Comparison of ENCODE assay signal across 8 cellular contexts in genomic region chr17:5439446-5439764, GRCh38. TPM values are rescaled to one million over a fixed set of nuclear protein-coding genes. Genes with fewer than 3 reads are reported as not detected.
DNase-seq lines count a peak whose midpoint lies in the region; ATAC-seq, FAIRE-seq and TF ChIP-seq lines count a peak whose summit lies in the region.

No MANE protein-coding gene starts in this region.

- TF ChIP-seq CTCF in 22Rv1 (IDR thresholded peaks at IDR 0.05) (no peak), K562 (IDR thresholded peaks at IDR 0.05 in 2 of 3, conservative IDR thresholded peaks at IDR 0.05 in 1 of 3; ENCODE audit: insufficient read depth in 2 of 3, low read depth in 1 of 3, low read length in 3 of 3) (no peak)

- no peaks in the 10 kb centered on the region for H3K9me1 ChIP-seq in K562 (ENCODE audit: control insufficient read depth, insufficient read depth, low read length)

- POLR2A ChIA-PET in K562 (lab: Yijun Ruan, JAX): interaction anchor here (0.7 to 1.5 kb wide), 7 partner anchors 17 to 62 kb away, joined by 3 to 8 read pairs (median 4); partner anchors contain the start of genes DHX33 and NUP88

- no peaks in the 10 kb centered on the region for H3K27me3 ChIP-seq in K562 (ENCODE audit: control insufficient read depth in 2 of 2, insufficient read depth in 2 of 2, low read length in 2 of 2)
- no peaks in the 10 kb centered on the region for H3K27me3 ChIP-seq in muscle layer of colon (ENCODE audit: control insufficient read depth in 1 of 2, insufficient read depth in 2 of 2, low read length in 2 of 2)

- no peak for FAIRE-seq in K562 (lab: Jason Lieb, UNC)

- no CpG with 5 or more reads among the region's 1 CpG for WGBS in K562 (ENCODE audit: insufficient coverage, low coverage, missing lambda C conversion rate)

- ATAC-seq in HG03135 (IDR thresholded peaks at IDR 0.05; ENCODE audit: unreplicated experiment) (peak; percentile 4), K562 (no peak; the same call in 2 of the 3 replicates), GM21723 (IDR thresholded peaks at IDR 0.05; ENCODE audit: unreplicated experiment) (no peak), HG02852 (IDR thresholded peaks at IDR 0.05; ENCODE audit: unreplicated experiment) (no peak)

- H3K79me2 ChIP-seq in K562 (ENCODE audit: control insufficient read depth, insufficient read depth, low read length): peaks cover 45% of the 10 kb centered on the region

- no peaks in the 10 kb centered on the region for H4K20me1 ChIP-seq in K562 (replicated peaks; ENCODE audit: control insufficient read depth, insufficient read depth, low read length)

- no TSS peak for BruUV-seq in K562 (replicated peaks; lab: Mats Ljungman, UMichigan)

- no peaks in the 10 kb centered on the region for H3K9me3 ChIP-seq in K562 (replicated peaks; ENCODE audit: control insufficient read depth, insufficient read depth, low read depth, low read length)
- H3K9me3 ChIP-seq in muscle layer of colon (ENCODE audit: low read length): no peaks in the 10 kb centered on the region

- H3K4me1 ChIP-seq in K562 (replicated peaks in 1 of 2; ENCODE audit: control insufficient read depth in 2 of 2, insufficient read depth in 2 of 2, low read length in 2 of 2) (peaks cover 8 to 12% of the 10 kb centered on the region in 2 experiments; a peak in 4 of 5 replicates), muscle layer of colon (ENCODE audit: insufficient read depth, low read length) (peaks cover 14% of the 10 kb centered on the region)

- no peak for DNase-seq in K562 (ENCODE audit: extremely low read depth in 1 of 4, low spot score in 3 of 4)
- no peak for DNase-seq in OCI-M2 (lab: John Stamatoyannopoulos, UW; ENCODE audit: unreplicated experiment)
- DNase-seq in NAMALWA (ENCODE audit: low spot score): no peak

- no peak for TF ChIP-seq RAD21 in K562 (CRISPR knock-in tag; conservative IDR thresholded peaks at IDR 0.05 in 1 of 2, IDR thresholded peaks at IDR 0.05 in 1 of 2)

- peak overlapping the region; percentile 89 for H2AFZ ChIP-seq in K562 (ENCODE audit: low read depth, low read length)

- intact Hi-C loops in K562 (cut with micrococcal nuclease): loop anchor here (1.0 to 5.0 kb wide), 2 partner anchors 190 to 242 kb away; no protein-coding TSS in a partner anchor

- H3K4me3 ChIP-seq in K562 (peak overlapping the region; percentile 94; the same call in 1 of the 2 replicates), muscle layer of colon (ENCODE audit: low read depth in 1 of 2, low read length in 2 of 2) (peak overlapping the region; percentile 70 to 89)

- H3K36me3 ChIP-seq in K562 (ENCODE audit: control insufficient read depth, insufficient read depth, low read length): peaks cover 56% of the 10 kb centered on the region
- peaks cover 33% of the 10 kb centered on the region for H3K36me3 ChIP-seq in muscle layer of colon (ENCODE audit: insufficient read depth, low read length)

- TF ChIP-seq EP300 in K562 (IDR thresholded peaks at IDR 0.05; ENCODE audit: low read length): no peak

- peak overlapping the region; percentile 51 to 97; a peak in 2 of 4 replicates for H3K9ac ChIP-seq in K562 (ENCODE audit: insufficient read depth in 1 of 2, low read depth in 2 of 2, low read length in 2 of 2)
- H3K9ac ChIP-seq in muscle layer of colon (ENCODE audit: low read length): peak overlapping the region; percentile 57

- CTCF ChIA-PET in K562 (lab: Yijun Ruan, JAX; ENCODE audit: low intra/inter-chr PET ratio): interaction anchor here (0.5 to 2.0 kb wide), 2 partner anchors 46 to 190 kb away, joined by 3 to 9 read pairs; no protein-coding TSS in a partner anchor

- in situ Hi-C loops in K562 (cut with MboI): no loop called here

- TF ChIP-seq POLR2A in K562 (conservative IDR thresholded peaks at IDR 0.05): no peak

- H3K27ac ChIP-seq in 22Rv1: peak overlapping the region; percentile 74
- H3K27ac ChIP-seq in K562 (ENCODE audit: extremely low read depth, low read depth, low read length): peak overlapping the region; percentile 66
- peak overlapping the region; percentile 78 for H3K27ac ChIP-seq in muscle layer of colon (ENCODE audit: low read depth, low read length)

- H3K4me2 ChIP-seq in K562 (ENCODE audit: insufficient read depth, low read length): peak overlapping the region; percentile 76

RNA-seq across cellular contexts. Expression of gene C1QBP, which starts 0.5 kb away (rescaled TPM):
- total RNA-seq in K562 (2011; cell fraction: chromatin; rRNA removed; ENCODE audit: low replicate concordance): 53.8 and 58.8 TPM in 2 replicates
- total RNA-seq in K562 (2011; cell fraction: nucleolus; rRNA removed): 54.0 and 57.5 TPM in 2 replicates
- 80.1 and 85.1 TPM in 2 replicates for total RNA-seq in K562 (2011; cell fraction: nucleoplasm; rRNA removed)
- 383 and 419 TPM in 2 replicates for total RNA-seq in K562 (2014; rRNA removed)
- 625 and 715 TPM in 2 replicates for total RNA-seq in K562 (2014; rRNA removed; fragmentation: Illumina TruSeq; extraction: Trizol)
- 633 and 665 TPM in 2 replicates for total RNA-seq in K562 (2015; rRNA removed; fragmentation: Illumina TruSeq; extraction: Trizol)
- 414 and 433 TPM in 2 replicates for total RNA-seq in K562 (2021)
- polyA plus RNA-seq in K562 (2011; rRNA removed): 209 and 398 TPM in 2 replicates
- 186 and 265 TPM in 2 replicates for polyA plus RNA-seq in K562 (2011; cell fraction: cytosol; rRNA removed)
- 70.9 and 132 TPM in 2 replicates for polyA plus RNA-seq in K562 (2011; cell fraction: nucleus; rRNA removed)
- 238 and 392 TPM in 2 replicates for polyA plus RNA-seq in K562 (2012)
- polyA plus RNA-seq in K562 (2014; fragmentation: Illumina TruSeq; extraction: Trizol): 490 and 582 TPM in 2 replicates
- polyA plus RNA-seq in K562 (2014; fragmentation: Nextera tagmentation; extraction: Ambion mirVana): 100 to 1,000 TPM in 1 of 2 experiments, 10 to 100 TPM in 1; 90.7 to 107 TPM
- polyA plus RNA-seq in K562 (2014; rRNA removed): 367 and 377 TPM in 2 replicates
- 327 and 403 TPM in 2 replicates for polyA minus RNA-seq in K562 (2011; rRNA and poly(A)+ RNA removed)
- polyA minus RNA-seq in K562 (2011; cell fraction: cytosol; rRNA and poly(A)+ RNA removed): 186 and 189 TPM in 2 replicates
- 23.4 and 48.8 TPM in 2 replicates for polyA minus RNA-seq in K562 (2011; cell fraction: nucleus; rRNA and poly(A)+ RNA removed)

RNA-seq across cellular contexts. Expression of gene RPAIN, which starts 19.4 kb away (rescaled TPM):
- 74.4 and 86.5 TPM in 2 replicates for total RNA-seq in K562 (2011; cell fraction: chromatin; rRNA removed; ENCODE audit: low replicate concordance)
- 54.0 and 60.7 TPM in 2 replicates for total RNA-seq in K562 (2011; cell fraction: nucleolus; rRNA removed)
- 79.5 and 101 TPM in 2 replicates for total RNA-seq in K562 (2011; cell fraction: nucleoplasm; rRNA removed)
- total RNA-seq in K562 (2014; rRNA removed): 40.2 and 48.4 TPM in 2 replicates
- total RNA-seq in K562 (2014; rRNA removed; fragmentation: Illumina TruSeq; extraction: Trizol): 37.2 and 38.5 TPM in 2 replicates
- 41.2 and 43.8 TPM in 2 replicates for total RNA-seq in K562 (2015; rRNA removed; fragmentation: Illumina TruSeq; extraction: Trizol)
- total RNA-seq in K562 (2021): 23.5 and 29.6 TPM in 2 replicates
- polyA plus RNA-seq in K562 (2011; rRNA removed): 37.7 and 41.6 TPM in 2 replicates
- polyA plus RNA-seq in K562 (2011; cell fraction: cytosol; rRNA removed): 12.4 and 26.1 TPM in 2 replicates
- 48.5 and 59.6 TPM in 2 replicates for polyA plus RNA-seq in K562 (2011; cell fraction: nucleus; rRNA removed)
- 21.7 and 24.4 TPM in 2 replicates for polyA plus RNA-seq in K562 (2012)
- 27.3 and 29.8 TPM in 2 replicates for polyA plus RNA-seq in K562 (2014; fragmentation: Illumina TruSeq; extraction: Trizol)
- polyA plus RNA-seq in K562 (2014; fragmentation: Nextera tagmentation; extraction: Ambion mirVana): 10 to 100 TPM; 62.0 to 63.7 TPM
- 34.3 and 41.2 TPM in 2 replicates for polyA plus RNA-seq in K562 (2014; rRNA removed)
- 26.6 and 27.9 TPM in 2 replicates for polyA minus RNA-seq in K562 (2011; rRNA and poly(A)+ RNA removed)
- polyA minus RNA-seq in K562 (2011; cell fraction: cytosol; rRNA and poly(A)+ RNA removed): 9.9 and 10.1 TPM in 2 replicates
- polyA minus RNA-seq in K562 (2011; cell fraction: nucleus; rRNA and poly(A)+ RNA removed): 19.9 and 36.2 TPM in 2 replicates

RNA-seq across cellular contexts. Expression of gene NUP88, which starts 19.9 kb away (rescaled TPM):
- 105 and 145 TPM in 2 replicates for total RNA-seq in K562 (2011; cell fraction: chromatin; rRNA removed; ENCODE audit: low replicate concordance)
- total RNA-seq in K562 (2011; cell fraction: nucleolus; rRNA removed): 69.5 and 74.9 TPM in 2 replicates
- total RNA-seq in K562 (2011; cell fraction: nucleoplasm; rRNA removed): 68.0 and 71.5 TPM in 2 replicates
- total RNA-seq in K562 (2014; rRNA removed): 125 and 128 TPM in 2 replicates
- total RNA-seq in K562 (2014; rRNA removed; fragmentation: Illumina TruSeq; extraction: Trizol): 137 and 154 TPM in 2 replicates
- total RNA-seq in K562 (2015; rRNA removed; fragmentation: Illumina TruSeq; extraction: Trizol): 143 and 148 TPM in 2 replicates
- 72.1 and 73.6 TPM in 2 replicates for total RNA-seq in K562 (2021)
- polyA plus RNA-seq in K562 (2011; rRNA removed): 81.9 and 119 TPM in 2 replicates
- 62.2 and 70.5 TPM in 2 replicates for polyA plus RNA-seq in K562 (2011; cell fraction: cytosol; rRNA removed)
- polyA plus RNA-seq in K562 (2011; cell fraction: nucleus; rRNA removed): 56.3 and 61.3 TPM in 2 replicates
- 53.6 and 71.8 TPM in 2 replicates for polyA plus RNA-seq in K562 (2012)
- polyA plus RNA-seq in K562 (2014; fragmentation: Illumina TruSeq; extraction: Trizol): 150 and 160 TPM in 2 replicates
- polyA plus RNA-seq in K562 (2014; fragmentation: Nextera tagmentation; extraction: Ambion mirVana): 10 to 100 TPM; 59.9 to 74.6 TPM
- 117 and 137 TPM in 2 replicates for polyA plus RNA-seq in K562 (2014; rRNA removed)
- polyA minus RNA-seq in K562 (2011; rRNA and poly(A)+ RNA removed): 184 and 195 TPM in 2 replicates
- 45.9 and 52.1 TPM in 2 replicates for polyA minus RNA-seq in K562 (2011; cell fraction: cytosol; rRNA and poly(A)+ RNA removed)
- 50.2 and 72.0 TPM in 2 replicates for polyA minus RNA-seq in K562 (2011; cell fraction: nucleus; rRNA and poly(A)+ RNA removed)

RNA-seq across cellular contexts. Expression of gene DHX33, which starts 29.4 kb away (rescaled TPM):
- 25.9 and 28.4 TPM in 2 replicates for total RNA-seq in K562 (2011; cell fraction: chromatin; rRNA removed; ENCODE audit: low replicate concordance)
- total RNA-seq in K562 (2011; cell fraction: nucleolus; rRNA removed): 18.9 and 19.7 TPM in 2 replicates
- total RNA-seq in K562 (2011; cell fraction: nucleoplasm; rRNA removed): 15.6 and 18.4 TPM in 2 replicates
- total RNA-seq in K562 (2014; rRNA removed) (7.7 and 8.9 TPM in 2 replicates), K562 (2014; rRNA removed; fragmentation: Illumina TruSeq; extraction: Trizol) (8.8 and 9.3 TPM in 2 replicates), K562 (2015; rRNA removed; fragmentation: Illumina TruSeq; extraction: Trizol) (8.6 and 9.0 TPM in 2 replicates), K562 (2021) (19.8 and 20.2 TPM in 2 replicates)
- polyA plus RNA-seq in K562 (2011; rRNA removed) (12.8 and 13.0 TPM in 2 replicates), K562 (2014; fragmentation: Illumina TruSeq; extraction: Trizol) (21.0 and 22.5 TPM in 2 replicates), K562 (2014; fragmentation: Nextera tagmentation; extraction: Ambion mirVana) (1 to 10 TPM; 4.4 to 7.9 TPM), K562 (2014; rRNA removed) (10.4 and 12.3 TPM in 2 replicates)
- 9.9 and 11.7 TPM in 2 replicates for polyA plus RNA-seq in K562 (2011; cell fraction: cytosol; rRNA removed)
- polyA plus RNA-seq in K562 (2011; cell fraction: nucleus; rRNA removed): 11.8 and 20.1 TPM in 2 replicates
- polyA plus RNA-seq in K562 (2012): 7.3 and 13.4 TPM in 2 replicates
- polyA minus RNA-seq in K562 (2011; rRNA and poly(A)+ RNA removed): 19.5 and 21.1 TPM in 2 replicates
- polyA minus RNA-seq in K562 (2011; cell fraction: cytosol; rRNA and poly(A)+ RNA removed): 10.9 and 15.6 TPM in 2 replicates
- 5.5 and 7.6 TPM in 2 replicates for polyA minus RNA-seq in K562 (2011; cell fraction: nucleus; rRNA and poly(A)+ RNA removed)

RNA-seq across cellular contexts. Expression of gene DERL2, which starts 46.6 kb away (rescaled TPM):
- total RNA-seq in K562 (2011; cell fraction: chromatin; rRNA removed; ENCODE audit: low replicate concordance): 37.6 and 66.8 TPM in 2 replicates
- total RNA-seq in K562 (2011; cell fraction: nucleolus; rRNA removed): 28.9 and 32.4 TPM in 2 replicates
- total RNA-seq in K562 (2011; cell fraction: nucleoplasm; rRNA removed): 52.6 and 69.4 TPM in 2 replicates
- 11.5 and 15.5 TPM in 2 replicates for total RNA-seq in K562 (2014; rRNA removed)
- 24.5 and 29.8 TPM in 2 replicates for total RNA-seq in K562 (2014; rRNA removed; fragmentation: Illumina TruSeq; extraction: Trizol)
- 21.2 and 22.4 TPM in 2 replicates for total RNA-seq in K562 (2015; rRNA removed; fragmentation: Illumina TruSeq; extraction: Trizol)
- total RNA-seq in K562 (2021): 30.9 and 35.6 TPM in 2 replicates
- 32.6 and 35.7 TPM in 2 replicates for polyA plus RNA-seq in K562 (2011; rRNA removed)
- 11.9 and 26.2 TPM in 2 replicates for polyA plus RNA-seq in K562 (2011; cell fraction: cytosol; rRNA removed)
- polyA plus RNA-seq in K562 (2011; cell fraction: nucleus; rRNA removed): 38.2 and 51.0 TPM in 2 replicates
- 24.4 and 27.8 TPM in 2 replicates for polyA plus RNA-seq in K562 (2012)
- 18.5 and 24.8 TPM in 2 replicates for polyA plus RNA-seq in K562 (2014; fragmentation: Illumina TruSeq; extraction: Trizol)
- 100 to 1,000 TPM; 105 TPM for polyA plus RNA-seq in K562 (2014; fragmentation: Nextera tagmentation; extraction: Ambion mirVana)
- polyA plus RNA-seq in K562 (2014; rRNA removed): 30.7 and 31.0 TPM in 2 replicates
- 14.6 and 15.6 TPM in 2 replicates for polyA minus RNA-seq in K562 (2011; rRNA and poly(A)+ RNA removed)
- 6.7 and 9.0 TPM in 2 replicates for polyA minus RNA-seq in K562 (2011; cell fraction: cytosol; rRNA and poly(A)+ RNA removed)
- polyA minus RNA-seq in K562 (2011; cell fraction: nucleus; rRNA and poly(A)+ RNA removed): 21.9 and 28.2 TPM in 2 replicates
